ENCODE assay signal across 19 cellular contexts in the genomic region with DNA sequence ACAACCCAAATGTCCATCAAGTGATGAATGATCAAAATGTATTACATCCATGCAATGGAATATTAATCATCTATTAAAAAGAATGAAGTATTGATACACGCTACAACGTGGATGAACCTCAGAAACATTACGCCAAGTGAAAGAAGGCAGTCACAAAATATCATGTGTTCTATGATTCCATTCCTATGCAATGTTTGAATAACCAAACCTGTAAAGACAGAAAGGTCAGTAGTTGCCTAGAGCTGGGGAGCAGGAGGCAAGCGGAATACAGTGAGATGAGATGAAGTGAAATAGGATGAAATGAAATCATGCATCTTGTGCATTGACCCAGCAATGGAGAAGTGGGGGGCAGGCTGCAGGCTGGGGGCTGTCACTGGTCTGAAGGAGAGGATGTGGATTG. TPM values are rescaled to one million over a fixed set of nuclear protein-coding genes. Genes with fewer than 3 reads are reported as not detected.
DNase-seq lines count a peak whose midpoint lies in the region; FAIRE-seq and TF ChIP-seq lines count a peak whose summit lies in the region.
"Had no signal": no experiment of that assay in that cellular context is flagged by ENCODE, and none has a peak within 500 bp of the region (broad histone marks: within the 10 kb centered on the region; RNA-seq: fewer than 3 reads in every experiment).

No MANE protein-coding gene starts in this region.

- TF ChIP-seq POLR2A in H54 (IDR thresholded peaks at IDR 0.05; ENCODE audit: low read depth, low read length), result peak; percentile 11; the same call in 1 of the 2 replicates

- H3K79me1 ChIP-seq in mesenchymal stem cell (replicated peaks; ENCODE audit: low read length, poor library complexity, severe bottlenecking), result no peaks in the 10 kb centered on the region

- no peaks in the 10 kb centered on the region for H3K36me3 ChIP-seq in mesenchymal stem cell (ENCODE audit: control insufficient read depth in 1 of 2, insufficient read depth in 2 of 2, low read depth in 1 of 2, low read length in 2 of 2)
- H3K36me3 ChIP-seq in WERI-Rb-1, result no peaks in the 10 kb centered on the region
- H3K36me3 ChIP-seq: colonic mucosa had no signal

- H3K4ac ChIP-seq in mesenchymal stem cell (ENCODE audit: low read depth in 1 of 2, low read length in 2 of 2), result no peak overlapping the region

- peak overlapping the region; percentile 11 for H3K4me3 Mint-ChIP-seq in T-helper 2 cell treated with Interferon-gamma antibody and Interleukin-4, amounts not matched to agents 5 μg/mL and 100 μg/mL, for 36 hours
- no peak overlapping the region for H3K4me3 Mint-ChIP-seq in activated naive CD8-positive, alpha-beta T cell treated with anti-CD3 and anti-CD28 coated beads for 36 hours

- H3K27ac Mint-ChIP-seq in T-helper 2 cell treated with Interferon-gamma antibody and Interleukin-4, amounts not matched to agents 5 μg/mL and 100 μg/mL, for 36 hours, result no peak overlapping the region
- H3K27ac Mint-ChIP-seq in activated naive CD8-positive, alpha-beta T cell treated with anti-CD3 and anti-CD28 coated beads for 36 hours, result peak overlapping the region; percentile 74

- no peak overlapping the region for H2BK120ac ChIP-seq in mesenchymal stem cell (ENCODE audit: low read depth, low read length)

- H3K4me1 Mint-ChIP-seq in T-helper 2 cell treated with Interferon-gamma antibody and Interleukin-4, amounts not matched to agents 5 μg/mL and 100 μg/mL, for 36 hours (ENCODE audit: low read depth), result peaks cover 85% of the 10 kb centered on the region
- peaks cover 93% of the 10 kb centered on the region for H3K4me1 Mint-ChIP-seq in activated naive CD8-positive, alpha-beta T cell treated with anti-CD3 and anti-CD28 coated beads for 36 hours

- no peak overlapping the region for H2AFZ ChIP-seq in mesenchymal stem cell (ENCODE audit: low read depth, low read length)

- H2BK15ac ChIP-seq in mesenchymal stem cell (ENCODE audit: low read depth, poor library complexity, severe bottlenecking), result no peak overlapping the region

- H3K9me3 Mint-ChIP-seq in T-helper 2 cell treated with Interferon-gamma antibody and Interleukin-4, amounts not matched to agents 5 μg/mL and 100 μg/mL, for 36 hours, result peaks cover 4% of the 10 kb centered on the region
- peaks cover 4% of the 10 kb centered on the region for H3K9me3 Mint-ChIP-seq in activated naive CD8-positive, alpha-beta T cell treated with anti-CD3 and anti-CD28 coated beads for 36 hours

- no peak overlapping the region for H4K91ac ChIP-seq in mesenchymal stem cell (ENCODE audit: low read length)

- WGBS in mesenchymal stem cell, result 96% methylated on average over 4 of the region's 4 CpGs

- H3K27ac ChIP-seq in mesenchymal stem cell (ENCODE audit: low read length, poor library complexity, severe bottlenecking), result peak overlapping the region; percentile 0
- no peak overlapping the region for H3K27ac ChIP-seq in WERI-Rb-1
- H3K27ac ChIP-seq: colonic mucosa, psoas muscle, testis had no signal

- H3K27me3 ChIP-seq in mesenchymal stem cell (ENCODE audit: control insufficient read depth in 1 of 2, insufficient read depth in 1 of 2, low read length in 2 of 2) (no peaks in the 10 kb centered on the region), WERI-Rb-1 (ENCODE audit: insufficient read depth, low read depth, severe bottlenecking) (peaks cover 82% of the 10 kb centered on the region)
- H3K27me3 ChIP-seq: colonic mucosa, testis had no signal

- H3K4me1 ChIP-seq in mesenchymal stem cell (ENCODE audit: control insufficient read depth, insufficient read depth, low read depth, low read length), result peaks cover 37% of the 10 kb centered on the region
- H3K4me1 ChIP-seq: psoas muscle had no signal

- peak overlapping the region; percentile 2 to 57 for H2BK12ac ChIP-seq in mesenchymal stem cell (ENCODE audit: low read length in 2 of 2)

- H3K23ac ChIP-seq in mesenchymal stem cell (ENCODE audit: low read length in 2 of 2), result no peak overlapping the region

- H3K9ac ChIP-seq in mesenchymal stem cell (ENCODE audit: low read length), result peak overlapping the region; percentile 69

- no peaks in the 10 kb centered on the region for H3K27me3 Mint-ChIP-seq in T-helper 2 cell treated with Interferon-gamma antibody and Interleukin-4, amounts not matched to agents 5 μg/mL and 100 μg/mL, for 36 hours (ENCODE audit: low read depth)
- no peaks in the 10 kb centered on the region for H3K27me3 Mint-ChIP-seq in activated naive CD8-positive, alpha-beta T cell treated with anti-CD3 and anti-CD28 coated beads for 36 hours

- no peak for FAIRE-seq in H54 (lab: Jason Lieb, UNC)
- FAIRE-seq: G401.6, K562, TTC549 had no signal

- no peak overlapping the region for H4K8ac ChIP-seq in mesenchymal stem cell (ENCODE audit: low read length)

- peaks cover 3% of the 10 kb centered on the region for H3K36me3 Mint-ChIP-seq in T-helper 2 cell treated with Interferon-gamma antibody and Interleukin-4, amounts not matched to agents 5 μg/mL and 100 μg/mL, for 36 hours (ENCODE audit: low read depth)
- peaks cover 7% of the 10 kb centered on the region for H3K36me3 Mint-ChIP-seq in activated naive CD8-positive, alpha-beta T cell treated with anti-CD3 and anti-CD28 coated beads for 36 hours

- H2BK5ac ChIP-seq in mesenchymal stem cell (ENCODE audit: low read depth, low read length, poor library complexity, severe bottlenecking), result no peak overlapping the region

- H3K4me3 ChIP-seq in mesenchymal stem cell (ENCODE audit: insufficient read depth in 1 of 2, low read depth in 1 of 2, low read length in 2 of 2), result no peak overlapping the region
- no peak overlapping the region for H3K4me3 ChIP-seq in WERI-Rb-1 (ENCODE audit: low read depth, low read length)
- H3K4me3 ChIP-seq: colonic mucosa, K562, psoas muscle, testis had no signal

- no peak overlapping the region for H2AK5ac ChIP-seq in mesenchymal stem cell (ENCODE audit: low read length, severe bottlenecking)

- no peak for DNase-seq in T-helper 2 cell treated with Interferon-gamma antibody and Interleukin-4, amounts not matched to agents 5 μg/mL and 100 μg/mL, for 36 hours (ENCODE audit: low spot score)
- DNase-seq in T-helper 2 cell, result no peak
- DNase-seq in H54 (ENCODE audit: insufficient read length, low spot score), result no peak
- no peak for DNase-seq in activated naive CD8-positive, alpha-beta T cell treated with anti-CD3 and anti-CD28 coated beads for 36 hours
- no peak for DNase-seq in mesenchymal stem cell
- no peak for DNase-seq in GF-D8 (lab: John Stamatoyannopoulos, UW)
- DNase-seq in EL, result no peak
- DNase-seq in WERI-Rb-1, result no peak
- DNase-seq: amygdala, colonic mucosa, hippocampal formation, NCI-H1092 treated with DMSO at 0.1 percent for 48 hours, NCI-H2171 treated with DMSO at 0.1 percent for 48 hours, psoas muscle, SHP77 had no signal

- H3K14ac ChIP-seq in mesenchymal stem cell (ENCODE audit: low read length in 2 of 2), result no peak overlapping the region

- H3K9me3 ChIP-seq in mesenchymal stem cell (ENCODE audit: control insufficient read depth, low read length) (no peaks in the 10 kb centered on the region), WERI-Rb-1 (ENCODE audit: severe bottlenecking) (no peaks in the 10 kb centered on the region)
- H3K9me3 ChIP-seq: colonic mucosa, psoas muscle, testis had no signal

- H3K4me2 ChIP-seq in mesenchymal stem cell (ENCODE audit: low read length, poor library complexity, severe bottlenecking), result no peak overlapping the region

- no peak for TF ChIP-seq CTCF in WERI-Rb-1 (IDR thresholded peaks at IDR 0.05; ENCODE audit: low read depth, low read length)

- H3K18ac ChIP-seq in mesenchymal stem cell (ENCODE audit: low read depth in 1 of 2, low read length in 2 of 2), result peak overlapping the region in 1 of 2 experiments; percentile 52

RNA-seq across cellular contexts. Expression of a gene that starts 17.9 kb away (rescaled TPM):
- total RNA-seq in activated naive CD8-positive, alpha-beta T cell treated with anti-CD3 and anti-CD28 coated beads for 36 hours, result 1 to 10 TPM in 1 of 2 experiments, under 1 TPM in 1; 0.76 to 1.3 TPM
- polyA plus RNA-seq in mesenchymal stem cell (2013, experiment 1 of 2), result 173 TPM
- 153 TPM for polyA plus RNA-seq in mesenchymal stem cell (2013, experiment 2 of 2)

RNA-seq across cellular contexts. Expression of a gene that starts 55.2 kb away (rescaled TPM):
- not detected for total RNA-seq in activated naive CD8-positive, alpha-beta T cell treated with anti-CD3 and anti-CD28 coated beads for 36 hours
- polyA plus RNA-seq in mesenchymal stem cell (2013, experiment 1 of 2), result 93.7 TPM
- polyA plus RNA-seq in mesenchymal stem cell (2013, experiment 2 of 2), result 85.6 TPM
- polyA plus RNA-seq: K562 had no signal
